In the genomic region with DNA sequence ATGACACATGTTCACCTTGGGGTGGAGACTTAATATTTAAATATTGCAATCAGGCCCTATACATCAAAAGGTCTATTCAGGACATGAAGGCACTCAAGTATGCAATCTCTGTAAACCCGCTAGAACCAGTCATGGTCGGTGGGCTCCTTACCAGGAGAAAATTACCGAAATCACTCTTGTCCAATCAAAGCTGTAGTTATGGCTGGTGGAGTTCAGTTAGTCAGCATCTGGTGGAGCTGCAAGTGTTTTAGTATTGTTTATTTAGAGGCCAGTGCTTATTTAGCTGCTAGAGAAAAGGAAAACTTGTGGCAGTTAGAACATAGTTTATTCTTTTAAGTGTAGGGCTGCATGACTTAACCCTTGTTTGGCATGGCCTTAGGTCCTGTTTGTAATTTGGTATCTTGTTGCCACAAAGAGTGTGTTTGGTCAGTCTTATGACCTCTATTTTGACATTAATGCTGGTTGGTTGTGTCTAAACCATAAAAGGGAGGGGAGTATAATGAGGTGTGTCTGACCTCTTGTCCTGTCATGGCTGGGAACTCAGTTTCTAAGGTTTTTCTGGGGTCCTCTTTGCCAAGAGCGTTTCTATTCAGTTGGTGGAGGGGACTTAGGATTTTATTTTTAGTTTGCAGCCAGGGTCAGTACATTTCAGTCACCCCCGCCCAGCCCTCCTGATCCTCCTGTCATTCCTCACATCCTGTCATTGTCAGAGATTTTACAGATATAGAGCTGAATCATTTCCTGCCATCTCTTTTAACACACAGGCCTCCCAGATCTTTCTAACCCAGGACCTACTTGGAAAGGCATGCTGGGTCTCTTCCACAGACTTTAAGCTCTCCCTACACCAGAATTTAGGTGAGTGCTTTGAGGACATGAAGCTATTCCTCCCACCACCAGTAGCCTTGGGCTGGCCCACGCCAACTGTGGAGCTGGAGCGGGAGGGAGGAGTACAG, we compare ENCODE assay signal across 10 cellular contexts.
DNase-seq lines count a peak whose midpoint lies in the region; ATAC-seq and TF ChIP-seq lines count a peak whose summit lies in the region.
"Had no signal": no experiment of that assay in that cellular context is flagged by ENCODE, and none has a peak within 500 bp of the region (broad histone marks: within the 10 kb centered on the region; RNA-seq: fewer than 3 reads in every experiment).

No MANE protein-coding gene starts in this region.

- no peak overlapping the region for H2AFZ ChIP-seq in Loucy (ENCODE audit: low read length)

- in situ Hi-C loops in brain microvascular endothelial cell (cut with HindIII; ENCODE audit: low pct_ligation_motif_present, low sequenced_read_pairs): no loop called here

- peak overlapping the region; percentile 38 for H3K27ac Mint-ChIP-seq in neural crest cell (ENCODE audit: unreplicated experiment)
- H3K27ac Mint-ChIP-seq: B cell had no signal

- TF ChIP-seq CTCF in Loucy (conservative IDR thresholded peaks at IDR 0.05; ENCODE audit: low read length) (no peak), brain microvascular endothelial cell (IDR thresholded peaks at IDR 0.05; ENCODE audit: low read depth, low read length, missing control alignments) (no peak), neural crest cell (conservative IDR thresholded peaks at IDR 0.05) (no peak)

- H4K20me1 ChIP-seq in Loucy (ENCODE audit: insufficient read depth, low read length, poor library complexity, severe bottlenecking): no peaks in the 10 kb centered on the region

- DNase-seq in NCI-H510A treated with DMSO at 0.1 percent for 48 hours (lab: John Stamatoyannopoulos, UW) (peak; percentile 45), NCI-H510A (lab: John Stamatoyannopoulos, UW) (no peak), brain microvascular endothelial cell (peak; percentile 59), neural crest cell (ENCODE audit: low read depth, low spot score) (no peak), iPS-NIHi11 (ENCODE audit: low spot score) (no peak), sciatic nerve (ENCODE audit: low spot score) (no peak)

- intact Hi-C loops in sciatic nerve (cut with DNase I): no loop called here

- H3K4me3 Mint-ChIP-seq in neural crest cell: no peak overlapping the region
- H3K4me3 Mint-ChIP-seq: B cell had no signal

- peaks cover 70% of the 10 kb centered on the region for H3K79me2 ChIP-seq in Loucy (ENCODE audit: insufficient read depth, low read length)

- peaks cover 36% of the 10 kb centered on the region for H3F3A ChIP-seq in Loucy (ENCODE audit: low read depth)

- H3K4me2 ChIP-seq in Loucy (ENCODE audit: low read depth, low read length, poor library complexity, severe bottlenecking): peak overlapping the region; percentile 90

- H3K9ac ChIP-seq in Loucy (ENCODE audit: low read depth, low read length, poor library complexity, severe bottlenecking): peak overlapping the region; percentile 98

- no peaks in the 10 kb centered on the region for H3K9me3 ChIP-seq in Loucy (ENCODE audit: insufficient read depth, low read depth, low read length)

- no peaks in the 10 kb centered on the region for H3K9me2 ChIP-seq in Loucy (replicated peaks; ENCODE audit: low read depth, low read length)

- H3K27me3 ChIP-seq in Loucy (ENCODE audit: insufficient read depth, low read length, poor library complexity, severe bottlenecking): no peaks in the 10 kb centered on the region
- H3K27me3 ChIP-seq in brain microvascular endothelial cell (replicated peaks): no peaks in the 10 kb centered on the region

- ATAC-seq in sciatic nerve (no peak), GM21367 (IDR thresholded peaks at IDR 0.05; ENCODE audit: unreplicated experiment) (no peak)
- ATAC-seq: esophagus mucosa had no signal

- H3K36me3 Mint-ChIP-seq in neural crest cell (ENCODE audit: low read depth): peaks cover 5% of the 10 kb centered on the region

- H3K36me3 ChIP-seq in Loucy (ENCODE audit: insufficient read depth, low read length) (no peaks in the 10 kb centered on the region), brain microvascular endothelial cell (replicated peaks) (no peaks in the 10 kb centered on the region)

- peak overlapping the region; percentile 73 for H3K4me3 ChIP-seq in Loucy (ENCODE audit: low read length, poor library complexity, severe bottlenecking)
- H3K4me3 ChIP-seq in brain microvascular endothelial cell (ENCODE audit: low read depth, low read length): no peak overlapping the region

- peaks cover 16% of the 10 kb centered on the region for H3K4me1 Mint-ChIP-seq in neural crest cell

- peaks cover 92% of the 10 kb centered on the region for H3K4me1 ChIP-seq in Loucy (ENCODE audit: insufficient read depth, low read length, poor library complexity, severe bottlenecking)

- peak overlapping the region; percentile 77 for H3K27ac ChIP-seq in brain microvascular endothelial cell

- no peaks in the 10 kb centered on the region for H3K27me3 Mint-ChIP-seq in neural crest cell (ENCODE audit: low read depth)
- H3K27me3 Mint-ChIP-seq: B cell had no signal

- no peaks in the 10 kb centered on the region for H3K9me3 Mint-ChIP-seq in neural crest cell

Comparison
In these comparisons a context has a peak if more than half of its experiments do, and no peak if none do; other contexts are left out.
1. DNase-seq: peak in NCI-H510A treated with DMSO at 0.1 percent for 48 hours (single experiment) and brain microvascular endothelial cell (single experiment); none in NCI-H510A (single experiment), neural crest cell (single experiment), iPS-NIHi11 (single experiment) and sciatic nerve (single experiment).